ENCODE assay signal across 1 cellular context in the genomic region with DNA sequence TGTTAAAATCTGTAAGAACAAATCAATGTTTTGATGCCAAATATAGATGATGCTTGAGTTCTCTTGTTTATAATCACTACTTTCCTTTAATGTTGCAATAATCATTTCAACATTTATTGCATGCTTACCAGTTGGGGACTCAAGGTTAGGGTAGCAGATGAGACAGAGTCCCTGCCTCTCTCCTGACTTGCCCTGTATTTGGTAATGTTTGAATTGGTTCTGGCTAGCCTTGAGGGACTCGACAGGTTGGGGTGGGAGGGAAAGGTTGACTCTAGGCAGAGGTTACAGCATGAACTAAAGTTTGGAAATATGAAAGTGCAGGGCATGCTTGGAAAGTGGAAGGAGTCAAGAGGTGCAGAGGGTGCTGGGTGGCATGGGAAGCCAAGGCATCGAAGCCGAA.
TF ChIP-seq lines count a peak whose summit lies in the region.

No MANE protein-coding gene starts in this region.

TF ChIP-seq in H1, 55 proteins besides CTCF, POLR2A, EP300 and RAD21:
- TF ChIP-seq BACH1 (IDR thresholded peaks at IDR 0.05; ENCODE audit: low read length) (no peak), GABPA (IDR thresholded peaks at IDR 0.05; ENCODE audit: borderline replicate concordance, insufficient read depth, low read length) (no peak), POLR2AphosphoS5 (IDR thresholded peaks at IDR 0.05; ENCODE audit: low read depth, low read length) (no peak), SP1 (IDR thresholded peaks at IDR 0.05; ENCODE audit: low read depth, low read length) (no peak)
